In the genomic region with DNA sequence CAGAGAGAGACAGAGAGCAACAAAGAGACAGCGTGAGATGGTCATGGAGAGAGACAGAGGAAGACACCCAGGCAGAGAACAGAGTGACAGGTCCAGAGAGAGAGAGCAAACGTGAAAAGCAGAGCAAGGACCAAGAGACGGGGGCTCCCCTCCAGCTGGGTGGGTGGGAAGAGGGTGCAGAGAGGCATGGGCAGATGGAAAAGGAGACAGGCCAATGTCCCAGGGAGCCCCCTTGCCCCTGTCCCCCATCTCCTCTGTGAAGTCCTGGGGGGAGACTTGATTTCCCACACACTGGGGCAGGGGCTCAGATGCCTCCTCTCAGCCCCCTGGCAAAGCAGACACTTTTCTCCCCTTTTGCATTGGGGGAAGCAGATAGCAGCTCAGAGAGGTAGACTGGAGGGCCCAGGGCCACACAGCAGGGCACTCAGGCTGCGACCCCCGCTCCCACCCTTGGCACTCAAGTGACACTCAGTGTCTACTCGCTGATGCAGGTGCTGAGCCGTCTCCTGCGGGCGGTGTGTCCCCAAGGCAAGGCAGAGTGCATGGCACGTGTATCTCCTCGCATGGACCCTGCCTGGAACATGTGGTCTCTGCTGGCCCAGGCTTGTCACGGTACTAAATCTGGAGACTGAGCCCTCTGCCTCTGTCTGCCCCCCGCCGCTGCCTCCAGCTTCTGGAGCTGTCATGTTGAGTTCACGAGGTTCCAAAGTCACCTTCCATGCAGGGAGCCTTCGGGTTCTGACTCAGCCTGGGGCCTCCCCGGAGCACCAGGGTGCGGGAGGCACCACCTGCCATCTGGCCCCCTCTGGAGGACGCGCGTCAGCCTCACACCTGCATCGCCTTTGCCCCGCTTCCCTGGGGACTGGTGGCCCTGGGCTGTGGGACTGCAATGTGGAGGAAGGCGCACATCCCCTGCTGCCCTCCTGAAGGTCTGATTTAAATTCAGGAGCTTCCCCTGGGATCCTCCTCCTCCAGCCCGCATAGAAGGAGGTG, we compare ENCODE assay signal across 9 cellular contexts.
DNase-seq lines count a peak whose midpoint lies in the region; ATAC-seq and TF ChIP-seq lines count a peak whose summit lies in the region.
"Had no signal": no experiment of that assay in that cellular context is flagged by ENCODE, and none has a peak within 500 bp of the region (broad histone marks: within the 10 kb centered on the region; RNA-seq: fewer than 3 reads in every experiment).

No MANE protein-coding gene starts in this region.

- no peaks in the 10 kb centered on the region for H3K9me3 ChIP-seq in breast epithelium
- H3K9me3 ChIP-seq in ovary = no peaks in the 10 kb centered on the region

- no peak for TF ChIP-seq POLR2A in breast epithelium (IDR thresholded peaks at IDR 0.05)
- no peak for TF ChIP-seq POLR2A in ovary (IDR thresholded peaks at IDR 0.05)

- H3K27me3 ChIP-seq in GM06990 (replicated peaks; ENCODE audit: control insufficient read depth, insufficient read depth, low read length) (no peaks in the 10 kb centered on the region; the same call in 1 of the 2 replicates), breast epithelium (no peaks in the 10 kb centered on the region), ovary (no peaks in the 10 kb centered on the region)

- intact Hi-C loops in breast epithelium (cut with DNase I; ENCODE audit: low total_unique reads) = no loop called here
- intact Hi-C loops in ovary (cut with DNase I) = loop anchor here in 2 of 4 donors (10.0 kb wide), 2 partner anchors 208 to 218 kb away; partner anchors contain the start of gene GSE1 (in 1 of the 2)

- H3K4me3 ChIP-seq in GM06990 (replicated peaks; ENCODE audit: low read depth, low read length) (no peak overlapping the region), breast epithelium (no peak overlapping the region), ovary (no peak overlapping the region)

- peak overlapping the region; percentile 63 to 85 for H3K27ac ChIP-seq in breast epithelium
- H3K27ac ChIP-seq in ovary = no peak overlapping the region

- ATAC-seq in HG02759 (IDR thresholded peaks at IDR 0.05; ENCODE audit: unreplicated experiment) (peak; percentile 56), HG03442 (IDR thresholded peaks at IDR 0.05; ENCODE audit: unreplicated experiment) (no peak), HG03460 (IDR thresholded peaks at IDR 0.05; ENCODE audit: unreplicated experiment) (no peak)

- peaks cover 5 to 17% of the 10 kb centered on the region in 2 donors for H3K4me1 ChIP-seq in breast epithelium
- H3K4me1 ChIP-seq in ovary (ENCODE audit: insufficient read depth) = peaks cover 17% of the 10 kb centered on the region

- DNase-seq in GM06990 (ENCODE audit: extremely low read depth, insufficient read length) (peak; percentile 40), breast epithelium (ENCODE audit: low spot score in 2 of 2) (no peak), ovary (peak in 4 of 5 donors; percentile 14 to 37 (median 29)), cerebellar nuclear complex (lab: John Stamatoyannopoulos, UW) (no peak), T-helper 9 cell (no peak)
- DNase-seq: activated CD4-positive, alpha-beta T cell treated with anti-CD3 and anti-CD28 coated beads, Interleukin-2, amount 10 ng/mL, durations not matched to agents 24 days and 14 days had no signal

- 90 to 94% (median 91%) methylated on average over 25 of the region's 25 CpGs for WGBS in ovary, 3 donors

- TF ChIP-seq CTCF in GM06990 (IDR thresholded peaks at IDR 0.05; ENCODE audit: insufficient read depth, low read length, poor library complexity, severe bottlenecking) = peak; percentile 46
- no peak for TF ChIP-seq CTCF in breast epithelium (IDR thresholded peaks at IDR 0.05)
- no peak for TF ChIP-seq CTCF in ovary (IDR thresholded peaks at IDR 0.05)

- no peak for TF ChIP-seq EP300 in ovary (IDR thresholded peaks at IDR 0.05)

- H3K36me3 ChIP-seq in GM06990 (ENCODE audit: control insufficient read depth, insufficient read depth, low read length) = no peaks in the 10 kb centered on the region
- H3K36me3 ChIP-seq in breast epithelium = no peaks in the 10 kb centered on the region
- H3K36me3 ChIP-seq in ovary = no peaks in the 10 kb centered on the region

Comparison
In these comparisons a context has a peak if more than half of its experiments do, and no peak if none do; other contexts are left out.
1. DNase-seq: peak in GM06990 (single experiment) and ovary (4 of 5); none in breast epithelium (0 of 2), cerebellar nuclear complex (0 of 2) and T-helper 9 cell (single experiment).
2. H3K27ac ChIP-seq: peak in breast epithelium (2 of 2); none in ovary (0 of 2).